In genomic region chr12:54000774-54001114, GRCh38 we compare ENCODE assay signal across 15 cellular contexts. TPM values are rescaled to one million over a fixed set of nuclear protein-coding genes. Genes with fewer than 3 reads are reported as not detected.
DNase-seq lines count a peak whose midpoint lies in the region; ATAC-seq, FAIRE-seq and TF ChIP-seq lines count a peak whose summit lies in the region.
"Had no signal": no experiment of that assay in that cellular context is flagged by ENCODE, and none has a peak within 500 bp of the region (broad histone marks: within the 10 kb centered on the region; RNA-seq: fewer than 3 reads in every experiment).

No MANE protein-coding gene starts in this region.

- 48% methylated on average over 13 of the region's 14 CpGs for whole genome bisulfite sequencing in HepG2 (ENCODE audit: low lambda C conversion rate)
- WGBS in right lobe of liver (ENCODE audit: insufficient coverage, low coverage, low lambda C conversion rate, missing lambda C conversion rate) = 5% methylated on average over 14 of the region's 14 CpGs
- WGBS in mammary epithelial cell (ENCODE audit: low coverage, missing lambda C conversion rate) = 84% methylated on average over 3 of the region's 14 CpGs

- BruUV-seq in HepG2 (replicated peaks; lab: Mats Ljungman, UMichigan) (no TSS peak), mammary epithelial cell (replicated peaks; lab: Mats Ljungman, UMichigan) (no TSS peak)

- ATAC-seq in HepG2 (no peak), right lobe of liver (no peak), HG03520 (IDR thresholded peaks at IDR 0.05; ENCODE audit: unreplicated experiment) (no peak)

- dilution Hi-C loops in mammary epithelial cell (cut with HindIII; ENCODE audit: low sequenced_read_pairs) = loop anchor here (25.0 kb wide), 1 partner anchor 362 kb away; the partner anchor contains the start of gene GPR84

- TF ChIP-seq CTCF in HepG2 (CRISPR knock-in tag; IDR thresholded peaks at IDR 0.05) = no peak
- no peak for TF ChIP-seq CTCF in right lobe of liver (IDR thresholded peaks at IDR 0.05)
- TF ChIP-seq CTCF in mammary epithelial cell (conservative IDR thresholded peaks at IDR 0.05 in 1 of 2, IDR thresholded peaks at IDR 0.05 in 1 of 2; ENCODE audit: extremely low read depth in 1 of 2, insufficient read depth in 1 of 2, low read depth in 1 of 2, low read length in 2 of 2) = no peak
- no peak for TF ChIP-seq CTCF in nephron progenitor cell (IDR thresholded peaks at IDR 0.05)
- TF ChIP-seq CTCF in vagina (IDR thresholded peaks at IDR 0.05) = no peak

- H3K4me1 Mint-ChIP-seq in nephron progenitor cell = peaks cover 66% of the 10 kb centered on the region

- CTCF ChIA-PET in HepG2 (lab: Yijun Ruan, JAX; ENCODE audit: low intra/inter-chr PET ratio, low total read pairs) (no interaction called here), mammary epithelial cell (lab: Charles Lee; ENCODE audit: low non-redundant PET) (interaction anchor here (0.7 kb wide), 1 partner anchor 160 kb away, joined by 3 read pairs; no protein-coding TSS in a partner anchor)

- no peak for FAIRE-seq in HepG2 (lab: Jason Lieb, UNC)
- FAIRE-seq: urothelium cell line had no signal

- H3K79me2 ChIP-seq in HepG2 (ENCODE audit: insufficient read depth, low read length) (no peaks in the 10 kb centered on the region), mammary epithelial cell (ENCODE audit: insufficient read depth, low read length) (peaks cover 12% of the 10 kb centered on the region)

- POLR2A ChIA-PET in HepG2 (lab: Yijun Ruan, JAX) = no interaction called here

- peaks cover 12% of the 10 kb centered on the region for H3K27me3 Mint-ChIP-seq in nephron progenitor cell (ENCODE audit: low read depth, poor library complexity)

- H3K4me3 ChIP-seq in HepG2 (replicated peaks in 1 of 3; ENCODE audit: insufficient read depth in 1 of 3, low read depth in 2 of 3, low read length in 3 of 3) = peak overlapping the region; percentile 56 to 66 (median 57); a peak in 5 of 6 replicates
- no peak overlapping the region for H3K4me3 ChIP-seq in right lobe of liver
- peak overlapping the region; percentile 94 to 98 (median 95) for H3K4me3 ChIP-seq in mammary epithelial cell (replicated peaks in 1 of 3; ENCODE audit: insufficient read depth in 1 of 3, low read depth in 2 of 3, low read length in 3 of 3)
- peak overlapping the region; percentile 25 to 31 for H3K4me3 ChIP-seq in vagina
- H3K4me3 ChIP-seq: HAP-1 had no signal

- peaks cover 42% of the 10 kb centered on the region for H3K36me3 Mint-ChIP-seq in nephron progenitor cell (ENCODE audit: low read depth)

- H3K36me3 ChIP-seq in HepG2 (replicated peaks in 1 of 2; ENCODE audit: control insufficient read depth in 1 of 2, insufficient read depth in 2 of 2, low read length in 2 of 2) = no peaks in the 10 kb centered on the region
- H3K36me3 ChIP-seq in right lobe of liver = no peaks in the 10 kb centered on the region
- H3K36me3 ChIP-seq in mammary epithelial cell (ENCODE audit: insufficient read depth, low read length) = no peaks in the 10 kb centered on the region
- H3K36me3 ChIP-seq in vagina = no peaks in the 10 kb centered on the region
- H3K36me3 ChIP-seq: brain microvascular endothelial cell, HAP-1, sigmoid colon had no signal

- H3K4me2 ChIP-seq in HepG2 (ENCODE audit: low read depth, low read length) (peak overlapping the region; percentile 80), mammary epithelial cell (ENCODE audit: insufficient read depth, low read depth, low read length) (peak overlapping the region; percentile 97)

- H3K9me3 ChIP-seq in HepG2 (ENCODE audit: low read length) (no peaks in the 10 kb centered on the region), right lobe of liver (no peaks in the 10 kb centered on the region), mammary epithelial cell (replicated peaks; ENCODE audit: insufficient read depth, low read length) (no peaks in the 10 kb centered on the region), vagina (no peaks in the 10 kb centered on the region)
- H3K9me3 ChIP-seq: HAP-1, sigmoid colon had no signal

- H3K9ac ChIP-seq in HepG2 (ENCODE audit: insufficient read depth, low read depth, low read length) (peak overlapping the region; percentile 40; the same call in 1 of the 2 replicates), mammary epithelial cell (ENCODE audit: insufficient read depth, low read length) (peak overlapping the region; percentile 96)

- H4K20me1 ChIP-seq in HepG2 (ENCODE audit: insufficient read depth, low read length) (no peaks in the 10 kb centered on the region), mammary epithelial cell (ENCODE audit: insufficient read depth, low read length) (no peaks in the 10 kb centered on the region)

- intact Hi-C loops in HepG2 (cut with micrococcal nuclease; ENCODE audit: unreplicated experiment) (loop anchor here (10.0 kb wide), 1 partner anchor 364 kb away; the partner anchor contains the start of gene GPR84), right lobe of liver (cut with DNase I) (no loop called here), mammary epithelial cell (cut with micrococcal nuclease) (loop anchor here (10.0 kb wide), 1 partner anchor 364 kb away; the partner anchor contains the start of gene GPR84), vagina (cut with DNase I) (no loop called here)

- H3K27me3 ChIP-seq in HepG2 (ENCODE audit: control insufficient read depth in 1 of 2, insufficient read depth in 2 of 2, low read length in 2 of 2) = peaks cover 15 to 83% of the 10 kb centered on the region in 2 experiments
- peaks cover 5 to 47% of the 10 kb centered on the region in 2 donors for H3K27me3 ChIP-seq in right lobe of liver
- H3K27me3 ChIP-seq in mammary epithelial cell (ENCODE audit: insufficient read depth, low read length) = no peaks in the 10 kb centered on the region
- peaks cover 37% of the 10 kb centered on the region for H3K27me3 ChIP-seq in vagina

- H3K27ac Mint-ChIP-seq in nephron progenitor cell = peak overlapping the region; percentile 97

- TF ChIP-seq EP300 in HepG2 (IDR thresholded peaks at IDR 0.05; ENCODE audit: low read depth in 2 of 2, low read length in 2 of 2) (no peak), HepG2 (CRISPR knock-in tag; IDR thresholded peaks at IDR 0.05; ENCODE audit: borderline replicate concordance) (no peak)

- TF ChIP-seq RAD21 in HepG2 (CRISPR knock-in tag; IDR thresholded peaks at IDR 0.05) = no peak

- no peak overlapping the region for H2AFZ ChIP-seq in HepG2 (ENCODE audit: low read length)
- peak overlapping the region; percentile 100 for H2AFZ ChIP-seq in mammary epithelial cell (ENCODE audit: low read depth, low read length)

- peak overlapping the region; percentile 98 for H3K4me3 Mint-ChIP-seq in nephron progenitor cell

- H3K4me1 ChIP-seq in HepG2 (ENCODE audit: insufficient read depth, low read length) = peaks cover 19% of the 10 kb centered on the region; the same call in 1 of the 2 replicates
- H3K4me1 ChIP-seq in right lobe of liver = peaks cover 0 to 11% (median 0%) of the 10 kb centered on the region in 4 donors
- peaks cover 6% of the 10 kb centered on the region for H3K4me1 ChIP-seq in mammary epithelial cell (ENCODE audit: insufficient read depth, low read length)
- peaks cover 21% of the 10 kb centered on the region for H3K4me1 ChIP-seq in vagina

- no peaks in the 10 kb centered on the region for H3K9me3 Mint-ChIP-seq in nephron progenitor cell
- H3K9me3 Mint-ChIP-seq: activated T-helper 1 cell treated with anti-CD3 and anti-CD28 coated beads, Interleukin-12 subunit alpha, Interleukin-12 subunit beta, Interleukin-2, Interleukin-4 antibody, amounts not matched to agents 30 ng/mL and 10 ng/mL and 1 ng/mL, durations not matched to agents 14 hours and 24 hours and 36 hours had no signal

- TF ChIP-seq POLR2A in HepG2 (IDR thresholded peaks at IDR 0.05; ENCODE audit: insufficient read depth in 1 of 2, low read depth in 2 of 2, low read length in 2 of 2) (no peak), right lobe of liver (IDR thresholded peaks at IDR 0.05) (no peak), vagina (IDR thresholded peaks at IDR 0.05) (no peak)

- in situ Hi-C loops in HepG2 (cut with HindIII; ENCODE audit: extremely low pct_ligation_motif_present, low pct_unique_long_range_greater_than_20kb) = no loop called here
- in situ Hi-C loops in mammary epithelial cell (cut with MboI; ENCODE audit: low sequenced_read_pairs in 2 of 2) = loop anchor here (25.0 kb wide), 1 partner anchor 362 kb away; the partner anchor contains the start of gene GPR84 (in 2 of the 2)

- H3K27ac ChIP-seq in HepG2 (ENCODE audit: extremely low read length, insufficient read depth, low read length) = no peak overlapping the region
- H3K27ac ChIP-seq in right lobe of liver = no peak overlapping the region
- H3K27ac ChIP-seq in mammary epithelial cell (ENCODE audit: insufficient read depth, low read depth, low read length) = peak overlapping the region; percentile 87
- no peak overlapping the region for H3K27ac ChIP-seq in vagina
- H3K27ac ChIP-seq: brain microvascular endothelial cell, sigmoid colon had no signal

- DNase-seq in HepG2 (ENCODE audit: low spot score) (no peak), right lobe of liver (no peak), mammary epithelial cell (no peak), nephron progenitor cell (no peak), vagina (ENCODE audit: extremely low spot score in 2 of 2) (no peak), activated gamma-delta T cell (lab: John Stamatoyannopoulos, UW) (no peak)
- DNase-seq in activated CD4-positive, alpha-beta T cell treated with anti-CD3 and anti-CD28 coated beads, Interleukin-2, amount 50 U/mL, for 1 hour = no peak
- DNase-seq: brain microvascular endothelial cell, sigmoid colon had no signal

RNA-seq across cellular contexts. Expression of gene HOXC9, which starts 0.8 kb away (rescaled TPM):
- 0.94 and 1.1 TPM in 2 replicates for total RNA-seq in HepG2 (2016; rRNA removed; fragmentation: Illumina TruSeq; extraction: Trizol)
- total RNA-seq in HepG2 (2016; cell fraction: cytosol; rRNA removed; fragmentation: Illumina TruSeq; extraction: Trizol; ENCODE audit: low read depth) = 0.35 and 0.61 TPM in 2 replicates
- total RNA-seq in HepG2 (2016; cell fraction: insoluble cytoplasmic fraction; rRNA removed; fragmentation: Illumina TruSeq; extraction: Trizol) = 1.1 and 1.2 TPM in 2 replicates
- 0.90 and 0.99 TPM in 2 replicates for total RNA-seq in HepG2 (2016; cell fraction: membrane; rRNA removed; fragmentation: Illumina TruSeq; extraction: Trizol)
- 0.41 and 0.50 TPM in 2 replicates for total RNA-seq in HepG2 (2016; cell fraction: nucleus; rRNA removed; fragmentation: Illumina TruSeq; extraction: Trizol)
- polyA plus RNA-seq in HepG2 (2011; rRNA removed) = 0.10 and 0.11 TPM in 2 replicates
- 0.23 and 0.27 TPM in 2 replicates for polyA plus RNA-seq in HepG2 (2011; cell fraction: cytosol; rRNA removed)
- 0.10 and 0.14 TPM in 2 replicates for polyA plus RNA-seq in HepG2 (2011; cell fraction: nucleus; rRNA removed)
- polyA plus RNA-seq in HepG2 (2012) = 0.47 and 1.0 TPM in 2 replicates
- 1.6 and 2.0 TPM in 2 replicates for polyA plus RNA-seq in HepG2 (2016; cell fraction: cytosol; fragmentation: Illumina TruSeq; extraction: Trizol; ENCODE audit: low read depth)
- 1.8 and 2.6 TPM in 2 replicates for polyA plus RNA-seq in HepG2 (2016; cell fraction: insoluble cytoplasmic fraction; fragmentation: Illumina TruSeq; extraction: Trizol; ENCODE audit: low read depth)
- 1.4 and 2.4 TPM in 2 replicates for polyA plus RNA-seq in HepG2 (2016; cell fraction: membrane; fragmentation: Illumina TruSeq; extraction: Trizol; ENCODE audit: low read depth)
- 1.3 and 2.0 TPM in 2 replicates for polyA plus RNA-seq in HepG2 (2016; cell fraction: nucleus; fragmentation: Illumina TruSeq; extraction: Trizol; ENCODE audit: insufficient read depth, low read depth)
- polyA minus RNA-seq in HepG2 (2011; rRNA and poly(A)+ RNA removed; ENCODE audit: low replicate concordance) = 1.2 TPM in 1 of 2 replicates, not detected in the other
- polyA minus RNA-seq in HepG2 (2011; cell fraction: cytosol; rRNA and poly(A)+ RNA removed) = not detected in 2 replicates
- polyA minus RNA-seq in HepG2 (2011; cell fraction: nucleus; rRNA and poly(A)+ RNA removed) = not detected in 2 replicates
- not detected for total RNA-seq in right lobe of liver
- 1 to 10 TPM; 3.2 to 9.4 TPM for total RNA-seq in mammary epithelial cell
- 2.9 TPM for polyA plus RNA-seq in mammary epithelial cell
- polyA minus RNA-seq in mammary epithelial cell = 4.2 TPM
- not detected for total RNA-seq in vagina
- total RNA-seq: activated T-helper 1 cell treated with anti-CD3 and anti-CD28 coated beads, Interleukin-12 subunit alpha, Interleukin-12 subunit beta, Interleukin-2, Interleukin-4 antibody, amounts not matched to agents 30 ng/mL and 10 ng/mL and 1 ng/mL, durations not matched to agents 14 hours and 24 hours and 36 hours; mucosa of gallbladder; sigmoid colon had no signal

RNA-seq across cellular contexts. Expression of gene HOXC8, which starts 8.0 kb away (rescaled TPM):
- total RNA-seq in HepG2 (2016; rRNA removed; fragmentation: Illumina TruSeq; extraction: Trizol) = not detected in 2 replicates
- not detected in 2 replicates for total RNA-seq in HepG2 (2016; cell fraction: cytosol; rRNA removed; fragmentation: Illumina TruSeq; extraction: Trizol; ENCODE audit: low read depth)
- not detected in 2 replicates for total RNA-seq in HepG2 (2016; cell fraction: insoluble cytoplasmic fraction; rRNA removed; fragmentation: Illumina TruSeq; extraction: Trizol)
- not detected in 2 replicates for total RNA-seq in HepG2 (2016; cell fraction: membrane; rRNA removed; fragmentation: Illumina TruSeq; extraction: Trizol)
- not detected in 2 replicates for total RNA-seq in HepG2 (2016; cell fraction: nucleus; rRNA removed; fragmentation: Illumina TruSeq; extraction: Trizol)
- 0.04 TPM in 1 of 2 replicates, not detected in the other for polyA plus RNA-seq in HepG2 (2011; rRNA removed)
- polyA plus RNA-seq in HepG2 (2011; cell fraction: cytosol; rRNA removed) = 0.03 TPM in 1 of 2 replicates, not detected in the other
- polyA plus RNA-seq in HepG2 (2011; cell fraction: nucleus; rRNA removed) = not detected in 2 replicates
- polyA plus RNA-seq in HepG2 (2012) = 0.16 TPM in 1 of 2 replicates, not detected in the other
- not detected in 2 replicates for polyA plus RNA-seq in HepG2 (2016; cell fraction: cytosol; fragmentation: Illumina TruSeq; extraction: Trizol; ENCODE audit: low read depth)
- polyA plus RNA-seq in HepG2 (2016; cell fraction: insoluble cytoplasmic fraction; fragmentation: Illumina TruSeq; extraction: Trizol; ENCODE audit: low read depth) = not detected in 2 replicates
- polyA plus RNA-seq in HepG2 (2016; cell fraction: membrane; fragmentation: Illumina TruSeq; extraction: Trizol; ENCODE audit: low read depth) = not detected in 2 replicates
- 0.32 TPM in 1 of 2 replicates, not detected in the other for polyA plus RNA-seq in HepG2 (2016; cell fraction: nucleus; fragmentation: Illumina TruSeq; extraction: Trizol; ENCODE audit: insufficient read depth, low read depth)
- 0.61 TPM in 1 of 2 replicates, not detected in the other for polyA minus RNA-seq in HepG2 (2011; rRNA and poly(A)+ RNA removed; ENCODE audit: low replicate concordance)
- not detected in 2 replicates for polyA minus RNA-seq in HepG2 (2011; cell fraction: cytosol; rRNA and poly(A)+ RNA removed)
- polyA minus RNA-seq in HepG2 (2011; cell fraction: nucleus; rRNA and poly(A)+ RNA removed) = not detected in 2 replicates
- total RNA-seq in right lobe of liver = not detected
- 1 to 10 TPM; 2.3 to 7.9 TPM for total RNA-seq in mammary epithelial cell
- polyA plus RNA-seq in mammary epithelial cell = 4.3 TPM
- 3.2 TPM for polyA minus RNA-seq in mammary epithelial cell
- total RNA-seq in vagina = not detected
- total RNA-seq: activated T-helper 1 cell treated with anti-CD3 and anti-CD28 coated beads, Interleukin-12 subunit alpha, Interleukin-12 subunit beta, Interleukin-2, Interleukin-4 antibody, amounts not matched to agents 30 ng/mL and 10 ng/mL and 1 ng/mL, durations not matched to agents 14 hours and 24 hours and 36 hours; mucosa of gallbladder; sigmoid colon had no signal

RNA-seq across cellular contexts. Expression of gene HOXC10, which starts 15.8 kb away (rescaled TPM):
- not detected in 2 replicates for total RNA-seq in HepG2 (2016; rRNA removed; fragmentation: Illumina TruSeq; extraction: Trizol)
- not detected in 2 replicates for total RNA-seq in HepG2 (2016; cell fraction: cytosol; rRNA removed; fragmentation: Illumina TruSeq; extraction: Trizol; ENCODE audit: low read depth)
- not detected in 2 replicates for total RNA-seq in HepG2 (2016; cell fraction: insoluble cytoplasmic fraction; rRNA removed; fragmentation: Illumina TruSeq; extraction: Trizol)
- total RNA-seq in HepG2 (2016; cell fraction: membrane; rRNA removed; fragmentation: Illumina TruSeq; extraction: Trizol) = not detected in 2 replicates
- total RNA-seq in HepG2 (2016; cell fraction: nucleus; rRNA removed; fragmentation: Illumina TruSeq; extraction: Trizol) = not detected in 2 replicates
- not detected in 2 replicates for polyA plus RNA-seq in HepG2 (2011; rRNA removed)
- polyA plus RNA-seq in HepG2 (2011; cell fraction: cytosol; rRNA removed) = 0.17 TPM in 1 of 2 replicates, not detected in the other
- not detected in 2 replicates for polyA plus RNA-seq in HepG2 (2011; cell fraction: nucleus; rRNA removed)
- 0.35 TPM in 1 of 2 replicates, not detected in the other for polyA plus RNA-seq in HepG2 (2012)
- polyA plus RNA-seq in HepG2 (2016; cell fraction: cytosol; fragmentation: Illumina TruSeq; extraction: Trizol; ENCODE audit: low read depth) = not detected in 2 replicates
- 0.19 TPM in 1 of 2 replicates, not detected in the other for polyA plus RNA-seq in HepG2 (2016; cell fraction: insoluble cytoplasmic fraction; fragmentation: Illumina TruSeq; extraction: Trizol; ENCODE audit: low read depth)
- polyA plus RNA-seq in HepG2 (2016; cell fraction: membrane; fragmentation: Illumina TruSeq; extraction: Trizol; ENCODE audit: low read depth) = not detected in 2 replicates
- not detected in 2 replicates for polyA plus RNA-seq in HepG2 (2016; cell fraction: nucleus; fragmentation: Illumina TruSeq; extraction: Trizol; ENCODE audit: insufficient read depth, low read depth)
- 19.2 TPM in 1 of 2 replicates, not detected in the other for polyA minus RNA-seq in HepG2 (2011; rRNA and poly(A)+ RNA removed; ENCODE audit: low replicate concordance)
- polyA minus RNA-seq in HepG2 (2011; cell fraction: cytosol; rRNA and poly(A)+ RNA removed) = not detected in 2 replicates
- polyA minus RNA-seq in HepG2 (2011; cell fraction: nucleus; rRNA and poly(A)+ RNA removed) = 0.26 TPM in 1 of 2 replicates, not detected in the other
- total RNA-seq in right lobe of liver = not detected
- total RNA-seq in mammary epithelial cell = 1 to 10 TPM; 3.3 to 3.8 TPM
- 0.83 TPM for polyA plus RNA-seq in mammary epithelial cell
- polyA minus RNA-seq in mammary epithelial cell = 1.2 TPM
- not detected for total RNA-seq in vagina
- total RNA-seq: activated T-helper 1 cell treated with anti-CD3 and anti-CD28 coated beads, Interleukin-12 subunit alpha, Interleukin-12 subunit beta, Interleukin-2, Interleukin-4 antibody, amounts not matched to agents 30 ng/mL and 10 ng/mL and 1 ng/mL, durations not matched to agents 14 hours and 24 hours and 36 hours; mucosa of gallbladder; sigmoid colon had no signal
- polyA plus RNA-seq: sigmoid colon had no signal

RNA-seq across cellular contexts. Expression of gene HOTAIR, which starts 26.0 kb away (rescaled TPM):
- total RNA-seq in HepG2 (2016; rRNA removed; fragmentation: Illumina TruSeq; extraction: Trizol) (not detected in 2 replicates), right lobe of liver (not detected), mammary epithelial cell (under 1 TPM in 1 of 2 donors, not detected in 1; 0.67 TPM), vagina (not detected)
- total RNA-seq in HepG2 (2016; cell fraction: cytosol; rRNA removed; fragmentation: Illumina TruSeq; extraction: Trizol; ENCODE audit: low read depth) = not detected in 2 replicates
- not detected in 2 replicates for total RNA-seq in HepG2 (2016; cell fraction: insoluble cytoplasmic fraction; rRNA removed; fragmentation: Illumina TruSeq; extraction: Trizol)
- not detected in 2 replicates for total RNA-seq in HepG2 (2016; cell fraction: membrane; rRNA removed; fragmentation: Illumina TruSeq; extraction: Trizol)
- total RNA-seq in HepG2 (2016; cell fraction: nucleus; rRNA removed; fragmentation: Illumina TruSeq; extraction: Trizol) = not detected in 2 replicates
- polyA plus RNA-seq in HepG2 (2011; rRNA removed) (not detected in 2 replicates), mammary epithelial cell (0.33 TPM)
- not detected in 2 replicates for polyA plus RNA-seq in HepG2 (2011; cell fraction: cytosol; rRNA removed)
- not detected in 2 replicates for polyA plus RNA-seq in HepG2 (2011; cell fraction: nucleus; rRNA removed)
- not detected in 2 replicates for polyA plus RNA-seq in HepG2 (2012)
- not detected in 2 replicates for polyA plus RNA-seq in HepG2 (2016; cell fraction: cytosol; fragmentation: Illumina TruSeq; extraction: Trizol; ENCODE audit: low read depth)
- not detected in 2 replicates for polyA plus RNA-seq in HepG2 (2016; cell fraction: insoluble cytoplasmic fraction; fragmentation: Illumina TruSeq; extraction: Trizol; ENCODE audit: low read depth)
- not detected in 2 replicates for polyA plus RNA-seq in HepG2 (2016; cell fraction: membrane; fragmentation: Illumina TruSeq; extraction: Trizol; ENCODE audit: low read depth)
- not detected in 2 replicates for polyA plus RNA-seq in HepG2 (2016; cell fraction: nucleus; fragmentation: Illumina TruSeq; extraction: Trizol; ENCODE audit: insufficient read depth, low read depth)
- 0.84 TPM in 1 of 2 replicates, not detected in the other for polyA minus RNA-seq in HepG2 (2011; rRNA and poly(A)+ RNA removed; ENCODE audit: low replicate concordance)
- polyA minus RNA-seq in HepG2 (2011; cell fraction: cytosol; rRNA and poly(A)+ RNA removed) = not detected in 2 replicates
- not detected in 2 replicates for polyA minus RNA-seq in HepG2 (2011; cell fraction: nucleus; rRNA and poly(A)+ RNA removed)
- not detected for polyA minus RNA-seq in mammary epithelial cell
- total RNA-seq: activated T-helper 1 cell treated with anti-CD3 and anti-CD28 coated beads, Interleukin-12 subunit alpha, Interleukin-12 subunit beta, Interleukin-2, Interleukin-4 antibody, amounts not matched to agents 30 ng/mL and 10 ng/mL and 1 ng/mL, durations not matched to agents 14 hours and 24 hours and 36 hours; mucosa of gallbladder; sigmoid colon; SK-MEL-5 had no signal
- polyA plus RNA-seq: sigmoid colon had no signal

RNA-seq across cellular contexts. Expression of gene HOXC6, which starts 27.5 kb away (rescaled TPM):
- not detected in 2 replicates for total RNA-seq in HepG2 (2016; rRNA removed; fragmentation: Illumina TruSeq; extraction: Trizol)
- not detected in 2 replicates for total RNA-seq in HepG2 (2016; cell fraction: cytosol; rRNA removed; fragmentation: Illumina TruSeq; extraction: Trizol; ENCODE audit: low read depth)
- not detected in 2 replicates for total RNA-seq in HepG2 (2016; cell fraction: insoluble cytoplasmic fraction; rRNA removed; fragmentation: Illumina TruSeq; extraction: Trizol)
- not detected in 2 replicates for total RNA-seq in HepG2 (2016; cell fraction: membrane; rRNA removed; fragmentation: Illumina TruSeq; extraction: Trizol)
- total RNA-seq in HepG2 (2016; cell fraction: nucleus; rRNA removed; fragmentation: Illumina TruSeq; extraction: Trizol) = not detected in 2 replicates
- polyA plus RNA-seq in HepG2 (2011; rRNA removed) = not detected in 2 replicates
- polyA plus RNA-seq in HepG2 (2011; cell fraction: cytosol; rRNA removed) = not detected in 2 replicates
- not detected in 2 replicates for polyA plus RNA-seq in HepG2 (2011; cell fraction: nucleus; rRNA removed)
- not detected in 2 replicates for polyA plus RNA-seq in HepG2 (2012)
- not detected in 2 replicates for polyA plus RNA-seq in HepG2 (2016; cell fraction: cytosol; fragmentation: Illumina TruSeq; extraction: Trizol; ENCODE audit: low read depth)
- not detected in 2 replicates for polyA plus RNA-seq in HepG2 (2016; cell fraction: insoluble cytoplasmic fraction; fragmentation: Illumina TruSeq; extraction: Trizol; ENCODE audit: low read depth)
- polyA plus RNA-seq in HepG2 (2016; cell fraction: membrane; fragmentation: Illumina TruSeq; extraction: Trizol; ENCODE audit: low read depth) = not detected in 2 replicates
- not detected in 2 replicates for polyA plus RNA-seq in HepG2 (2016; cell fraction: nucleus; fragmentation: Illumina TruSeq; extraction: Trizol; ENCODE audit: insufficient read depth, low read depth)
- polyA minus RNA-seq in HepG2 (2011; rRNA and poly(A)+ RNA removed; ENCODE audit: low replicate concordance) = 2.8 TPM in 1 of 2 replicates, not detected in the other
- not detected in 2 replicates for polyA minus RNA-seq in HepG2 (2011; cell fraction: cytosol; rRNA and poly(A)+ RNA removed)
- polyA minus RNA-seq in HepG2 (2011; cell fraction: nucleus; rRNA and poly(A)+ RNA removed) = not detected in 2 replicates
- not detected for total RNA-seq in right lobe of liver
- 10 to 100 TPM in 1 of 2 donors, 1 to 10 TPM in 1; 1.7 to 10.9 TPM for total RNA-seq in mammary epithelial cell
- 4.2 TPM for polyA plus RNA-seq in mammary epithelial cell
- 0.57 TPM for polyA minus RNA-seq in mammary epithelial cell
- not detected for total RNA-seq in vagina
- total RNA-seq: activated T-helper 1 cell treated with anti-CD3 and anti-CD28 coated beads, Interleukin-12 subunit alpha, Interleukin-12 subunit beta, Interleukin-2, Interleukin-4 antibody, amounts not matched to agents 30 ng/mL and 10 ng/mL and 1 ng/mL, durations not matched to agents 14 hours and 24 hours and 36 hours; sigmoid colon had no signal
- polyA plus RNA-seq: sigmoid colon had no signal

Comparison
In these comparisons a context has a peak if more than half of its experiments do, and no peak if none do; other contexts are left out.
1. H3K4me3 ChIP-seq: peak in HepG2 (3 of 3), mammary epithelial cell (3 of 3) and vagina (2 of 2); none in right lobe of liver (0 of 3).
2. intact Hi-C loops: an anchor here in HepG2 (10.0 kb wide) and mammary epithelial cell (10.0 kb wide); none called in right lobe of liver and vagina.